Comparison of ENCODE assay signal across 12 cellular contexts in genomic region chr5:6719896-6720560, GRCh38. TPM values are rescaled to one million over a fixed set of nuclear protein-coding genes. Genes with fewer than 3 reads are reported as not detected.
A peak's percentile ranks its signal among the peaks of the same experiment; 100 is the strongest.
DNase-seq lines count a peak whose midpoint lies in the region; TF ChIP-seq lines count a peak whose summit lies in the region.
"Had no signal": no experiment of that assay in that cellular context is flagged by ENCODE, and none has a peak within 500 bp of the region (broad histone marks: within the 10 kb centered on the region; RNA-seq: fewer than 3 reads in every experiment).

No MANE protein-coding gene starts in this region.

- H4K20me1 ChIP-seq in Loucy (ENCODE audit: insufficient read depth, low read length, poor library complexity, severe bottlenecking), result peaks cover 96% of the 10 kb centered on the region

- peaks cover 0 to 2% of the 10 kb centered on the region in 2 donors for H3K27me3 Mint-ChIP-seq in CD8-positive, alpha-beta memory T cell
- no peaks in the 10 kb centered on the region for H3K27me3 Mint-ChIP-seq in osteocyte (ENCODE audit: unreplicated experiment)

- H3K9me3 ChIP-seq in CD8-positive, alpha-beta memory T cell (ENCODE audit: low read length), result no peaks in the 10 kb centered on the region
- H3K9me3 ChIP-seq in Loucy (ENCODE audit: insufficient read depth, low read depth, low read length), result no peaks in the 10 kb centered on the region

- H3K9me2 ChIP-seq in Loucy (replicated peaks; ENCODE audit: low read depth, low read length), result no peaks in the 10 kb centered on the region

- H3K9me3 Mint-ChIP-seq in CD8-positive, alpha-beta memory T cell, result no peaks in the 10 kb centered on the region
- H3K9me3 Mint-ChIP-seq in osteocyte (ENCODE audit: unreplicated experiment), result no peaks in the 10 kb centered on the region

- peak overlapping the region; percentile 98 for H3K4me2 ChIP-seq in Loucy (ENCODE audit: low read depth, low read length, poor library complexity, severe bottlenecking)

- H3K36me3 ChIP-seq in CD8-positive, alpha-beta memory T cell (ENCODE audit: insufficient read depth, low read length), result no peaks in the 10 kb centered on the region
- peaks cover 30% of the 10 kb centered on the region; the same call in 1 of the 2 replicates for H3K36me3 ChIP-seq in Loucy (ENCODE audit: insufficient read depth, low read length)

- peaks cover 86 to 99% (median 97%) of the 10 kb centered on the region in 3 donors for H3K4me1 Mint-ChIP-seq in CD8-positive, alpha-beta memory T cell
- peaks cover 80% of the 10 kb centered on the region for H3K4me1 Mint-ChIP-seq in osteocyte (ENCODE audit: unreplicated experiment)

- H3K9ac ChIP-seq in Loucy (ENCODE audit: low read depth, low read length, poor library complexity, severe bottlenecking), result peak overlapping the region; percentile 75

- no peak overlapping the region for H3K4me3 ChIP-seq in CD8-positive, alpha-beta memory T cell (ENCODE audit: low read length)
- H3K4me3 ChIP-seq in Loucy (ENCODE audit: low read length, poor library complexity, severe bottlenecking), result peak overlapping the region; percentile 93
- H3K4me3 ChIP-seq in coronary artery, result no peak overlapping the region

- POLR2A ChIA-PET in CD8-positive, alpha-beta memory T cell (lab: Charles Lee), result no interaction called here

- no peak overlapping the region for H2AFZ ChIP-seq in Loucy (ENCODE audit: low read length)

- TF ChIP-seq CTCF in Loucy (conservative IDR thresholded peaks at IDR 0.05; ENCODE audit: low read length) (no peak), coronary artery (IDR thresholded peaks at IDR 0.05) (no peak), osteocyte (IDR thresholded peaks at IDR 0.05) (no peak)

- peak overlapping the region in 2 of 7 donors; percentile 20 to 44 for H3K4me3 Mint-ChIP-seq in CD8-positive, alpha-beta memory T cell
- no peak overlapping the region for H3K4me3 Mint-ChIP-seq in osteocyte (ENCODE audit: unreplicated experiment)

- no peaks in the 10 kb centered on the region; the same call in 1 of the 2 replicates for H3F3A ChIP-seq in Loucy (ENCODE audit: low read depth)

- H3K27ac ChIP-seq in CD8-positive, alpha-beta memory T cell (ENCODE audit: low read depth, low read length), result no peak overlapping the region
- H3K27ac ChIP-seq in coronary artery, result no peak overlapping the region

- H3K36me3 Mint-ChIP-seq in CD8-positive, alpha-beta memory T cell, result peaks cover 0 to 43% (median 6%) of the 10 kb centered on the region in 3 donors
- H3K36me3 Mint-ChIP-seq in osteocyte (ENCODE audit: unreplicated experiment), result no peaks in the 10 kb centered on the region

- peaks cover 100% of the 10 kb centered on the region for H3K79me2 ChIP-seq in Loucy (ENCODE audit: insufficient read depth, low read length)

- peaks cover 72% of the 10 kb centered on the region for H3K4me1 ChIP-seq in CD8-positive, alpha-beta memory T cell (ENCODE audit: insufficient read depth, low read length)
- peaks cover 63% of the 10 kb centered on the region for H3K4me1 ChIP-seq in Loucy (ENCODE audit: insufficient read depth, low read length, poor library complexity, severe bottlenecking)

- CTCF ChIA-PET in CD8-positive, alpha-beta memory T cell (lab: Charles Lee), result no interaction called here

- no peaks in the 10 kb centered on the region for H3K27me3 ChIP-seq in CD8-positive, alpha-beta memory T cell (ENCODE audit: insufficient read depth, low read length, poor library complexity, severe bottlenecking)
- no peaks in the 10 kb centered on the region for H3K27me3 ChIP-seq in Loucy (ENCODE audit: insufficient read depth, low read length, poor library complexity, severe bottlenecking)

- no peak for DNase-seq in CD8-positive, alpha-beta memory T cell
- DNase-seq in coronary artery (ENCODE audit: low spot score), result peak; percentile 66
- DNase-seq in osteocyte (ENCODE audit: extremely low spot score, unreplicated experiment), result peak; percentile 38
- no peak for DNase-seq in stimulated activated CD4-positive, alpha-beta T cell treated with anti-CD3 and anti-CD28 coated beads, Interleukin-4, amount 100 ng/mL, for 4 hours
- no peak for DNase-seq in RKO (ENCODE audit: low spot score)
- DNase-seq in iPS-NIHi11 (ENCODE audit: low spot score), result no peak
- DNase-seq: activated CD4-positive, alpha-beta T cell treated with anti-CD3 and anti-CD28 coated beads, Interleukin-2, amount 50 U/mL, for 1 hour; activated gamma-delta T cell treated with Interleukin-2 at 50 U/mL for 16 hours; HCEC 1CT; stimulated activated CD4-positive, alpha-beta T cell treated with anti-CD3 and anti-CD28 coated beads, Interleukin-4, amount 100 ng/mL, for 1 hour; stimulated activated naive CD4-positive, alpha-beta T cell treated with Interleukin-2 at 50 U/mL for 16 hours had no signal

- peak overlapping the region in 7 of 8 donors; percentile 15 to 81 (median 37) for H3K27ac Mint-ChIP-seq in CD8-positive, alpha-beta memory T cell
- H3K27ac Mint-ChIP-seq in osteocyte (ENCODE audit: unreplicated experiment), result no peak overlapping the region

RNA-seq across cellular contexts. Expression of gene TENT4A, which starts 6.8 kb away (rescaled TPM):
- total RNA-seq in CD8-positive, alpha-beta memory T cell, result 10 to 100 TPM; 25.6 to 28.4 TPM
- 1.1 TPM for polyA plus RNA-seq in CD8-positive, alpha-beta memory T cell
- total RNA-seq in osteocyte, result 21.3 and 21.6 TPM in 2 replicates

Comparison
In these comparisons a context has a peak if more than half of its experiments do, and no peak if none do; other contexts are left out.
1. DNase-seq: peak in coronary artery (single experiment) and osteocyte (single experiment); none in CD8-positive, alpha-beta memory T cell (0 of 5), stimulated activated CD4-positive, alpha-beta T cell treated with anti-CD3 and anti-CD28 coated beads, Interleukin-4, amount 100 ng/mL, for 4 hours (0 of 2), RKO (single experiment) and iPS-NIHi11 (single experiment).